Comparison of ENCODE assay signal across 2 cellular contexts in the genomic region with DNA sequence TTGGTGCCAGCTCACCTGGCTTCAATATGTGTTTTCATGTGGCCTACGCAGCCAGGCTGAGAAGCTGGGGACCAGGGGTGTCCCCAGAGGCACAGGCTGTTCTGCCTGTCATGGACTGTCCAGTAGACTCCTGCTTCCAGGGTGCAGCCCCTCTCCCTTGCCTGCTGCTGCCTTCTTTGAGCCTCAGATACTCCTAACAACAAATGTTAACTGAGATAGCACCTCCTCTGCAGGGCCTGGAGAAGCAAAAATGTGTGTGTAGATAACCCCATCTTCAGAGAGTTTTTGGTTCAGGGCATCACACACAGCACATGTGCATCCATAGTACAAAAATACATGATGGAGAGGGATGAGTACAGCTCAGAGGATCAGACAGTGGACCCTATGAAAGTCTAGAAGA.
TF ChIP-seq lines count a peak whose summit lies in the region.

No MANE protein-coding gene starts in this region.

TF ChIP-seq in IMR-90, 13 proteins besides CTCF, POLR2A, EP300 and RAD21:
- TF ChIP-seq MXI1 (IDR thresholded peaks at IDR 0.05; ENCODE audit: borderline replicate concordance, low read depth, low read length) (no peak), BHLHE40 (IDR thresholded peaks at IDR 0.05; ENCODE audit: low read depth, low read length) (no peak), MAZ (IDR thresholded peaks at IDR 0.05; ENCODE audit: borderline replicate concordance, low read depth, low read length) (no peak), CHD1 (IDR thresholded peaks at IDR 0.05; ENCODE audit: low read depth, low read length) (no peak), RCOR1 (IDR thresholded peaks at IDR 0.05; ENCODE audit: insufficient replicate concordance, low read length) (no peak), FOS (IDR thresholded peaks at IDR 0.05; ENCODE audit: low read depth, low read length) (no peak), SMC3 (IDR thresholded peaks at IDR 0.05; ENCODE audit: low read depth, low read length) (no peak), MAFK (IDR thresholded peaks at IDR 0.05; ENCODE audit: low read depth, low read length) (no peak), NFE2L2 (IDR thresholded peaks at IDR 0.05; ENCODE audit: low read depth, low read length) (no peak), CEBPB (IDR thresholded peaks at IDR 0.05; ENCODE audit: low read depth, low read length) (no peak), RFX5 (IDR thresholded peaks at IDR 0.05; ENCODE audit: low read depth, low read length) (no peak)
- TF ChIP-seq, protein P1, sequence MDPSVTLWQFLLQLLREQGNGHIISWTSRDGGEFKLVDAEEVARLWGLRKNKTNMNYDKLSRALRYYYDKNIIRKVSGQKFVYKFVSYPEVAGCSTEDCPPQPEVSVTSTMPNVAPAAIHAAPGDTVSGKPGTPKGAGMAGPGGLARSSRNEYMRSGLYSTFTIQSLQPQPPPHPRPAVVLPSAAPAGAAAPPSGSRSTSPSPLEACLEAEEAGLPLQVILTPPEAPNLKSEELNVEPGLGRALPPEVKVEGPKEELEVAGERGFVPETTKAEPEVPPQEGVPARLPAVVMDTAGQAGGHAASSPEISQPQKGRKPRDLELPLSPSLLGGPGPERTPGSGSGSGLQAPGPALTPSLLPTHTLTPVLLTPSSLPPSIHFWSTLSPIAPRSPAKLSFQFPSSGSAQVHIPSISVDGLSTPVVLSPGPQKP (IDR thresholded peaks at IDR 0.05; ENCODE audit: borderline replicate concordance, low read depth, low read length), result no peak
- TF ChIP-seq, protein P2, sequence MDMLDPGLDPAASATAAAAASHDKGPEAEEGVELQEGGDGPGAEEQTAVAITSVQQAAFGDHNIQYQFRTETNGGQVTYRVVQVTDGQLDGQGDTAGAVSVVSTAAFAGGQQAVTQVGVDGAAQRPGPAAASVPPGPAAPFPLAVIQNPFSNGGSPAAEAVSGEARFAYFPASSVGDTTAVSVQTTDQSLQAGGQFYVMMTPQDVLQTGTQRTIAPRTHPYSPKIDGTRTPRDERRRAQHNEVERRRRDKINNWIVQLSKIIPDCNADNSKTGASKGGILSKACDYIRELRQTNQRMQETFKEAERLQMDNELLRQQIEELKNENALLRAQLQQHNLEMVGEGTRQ (IDR thresholded peaks at IDR 0.05; ENCODE audit: low read depth, low read length), result no peak

TF ChIP-seq in GM12878, 131 proteins besides CTCF, POLR2A, EP300 and RAD21:
- TF ChIP-seq ZNF217 (IDR thresholded peaks at IDR 0.05) (no peak), JUNB (IDR thresholded peaks at IDR 0.05) (no peak), SPI1 (IDR thresholded peaks at IDR 0.05; ENCODE audit: borderline replicate concordance, insufficient read depth, low read depth, low read length) (no peak), ASH2L (IDR thresholded peaks at IDR 0.05; ENCODE audit: borderline replicate concordance, low read depth) (no peak), RBBP5 (conservative IDR thresholded peaks at IDR 0.05) (no peak), BMI1 (IDR thresholded peaks at IDR 0.05; ENCODE audit: borderline replicate concordance) (no peak), KAT2A (conservative IDR thresholded peaks at IDR 0.05; ENCODE audit: control insufficient read depth, low read depth, low read length) (no peak), HCFC1 (IDR thresholded peaks at IDR 0.05; ENCODE audit: low read length) (no peak), FOXM1 (IDR thresholded peaks at IDR 0.05; ENCODE audit: low read depth, low read length) (no peak)
- TF ChIP-seq, protein P3, sequence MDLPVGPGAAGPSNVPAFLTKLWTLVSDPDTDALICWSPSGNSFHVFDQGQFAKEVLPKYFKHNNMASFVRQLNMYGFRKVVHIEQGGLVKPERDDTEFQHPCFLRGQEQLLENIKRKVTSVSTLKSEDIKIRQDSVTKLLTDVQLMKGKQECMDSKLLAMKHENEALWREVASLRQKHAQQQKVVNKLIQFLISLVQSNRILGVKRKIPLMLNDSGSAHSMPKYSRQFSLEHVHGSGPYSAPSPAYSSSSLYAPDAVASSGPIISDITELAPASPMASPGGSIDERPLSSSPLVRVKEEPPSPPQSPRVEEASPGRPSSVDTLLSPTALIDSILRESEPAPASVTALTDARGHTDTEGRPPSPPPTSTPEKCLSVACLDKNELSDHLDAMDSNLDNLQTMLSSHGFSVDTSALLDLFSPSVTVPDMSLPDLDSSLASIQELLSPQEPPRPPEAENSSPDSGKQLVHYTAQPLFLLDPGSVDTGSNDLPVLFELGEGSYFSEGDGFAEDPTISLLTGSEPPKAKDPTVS (IDR thresholded peaks at IDR 0.05; ENCODE audit: low read depth, low read length), result no peak
- TF ChIP-seq, protein P2 (IDR thresholded peaks at IDR 0.05; ENCODE audit: borderline replicate concordance, low read depth, low read length), result no peak
- TF ChIP-seq, protein P4, sequence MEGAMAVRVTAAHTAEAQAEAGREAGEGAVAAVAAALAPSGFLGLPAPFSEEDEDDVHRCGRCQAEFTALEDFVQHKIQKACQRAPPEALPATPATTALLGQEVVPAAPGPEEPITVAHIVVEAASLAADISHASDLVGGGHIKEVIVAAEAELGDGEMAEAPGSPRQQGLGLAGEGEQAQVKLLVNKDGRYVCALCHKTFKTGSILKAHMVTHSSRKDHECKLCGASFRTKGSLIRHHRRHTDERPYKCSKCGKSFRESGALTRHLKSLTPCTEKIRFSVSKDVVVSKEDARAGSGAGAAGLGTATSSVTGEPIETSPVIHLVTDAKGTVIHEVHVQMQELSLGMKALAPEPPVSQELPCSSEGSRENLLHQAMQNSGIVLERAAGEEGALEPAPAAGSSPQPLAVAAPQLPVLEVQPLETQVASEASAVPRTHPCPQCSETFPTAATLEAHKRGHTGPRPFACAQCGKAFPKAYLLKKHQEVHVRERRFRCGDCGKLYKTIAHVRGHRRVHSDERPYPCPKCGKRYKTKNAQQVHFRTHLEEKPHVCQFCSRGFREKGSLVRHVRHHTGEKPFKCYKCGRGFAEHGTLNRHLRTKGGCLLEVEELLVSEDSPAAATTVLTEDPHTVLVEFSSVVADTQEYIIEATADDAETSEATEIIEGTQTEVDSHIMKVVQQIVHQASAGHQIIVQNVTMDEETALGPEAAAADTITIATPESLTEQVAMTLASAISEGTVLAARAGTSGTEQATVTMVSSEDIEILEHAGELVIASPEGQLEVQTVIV (IDR thresholded peaks at IDR 0.05; ENCODE audit: borderline replicate concordance, partially characterized antibody), result no peak
- TF ChIP-seq, protein P5, sequence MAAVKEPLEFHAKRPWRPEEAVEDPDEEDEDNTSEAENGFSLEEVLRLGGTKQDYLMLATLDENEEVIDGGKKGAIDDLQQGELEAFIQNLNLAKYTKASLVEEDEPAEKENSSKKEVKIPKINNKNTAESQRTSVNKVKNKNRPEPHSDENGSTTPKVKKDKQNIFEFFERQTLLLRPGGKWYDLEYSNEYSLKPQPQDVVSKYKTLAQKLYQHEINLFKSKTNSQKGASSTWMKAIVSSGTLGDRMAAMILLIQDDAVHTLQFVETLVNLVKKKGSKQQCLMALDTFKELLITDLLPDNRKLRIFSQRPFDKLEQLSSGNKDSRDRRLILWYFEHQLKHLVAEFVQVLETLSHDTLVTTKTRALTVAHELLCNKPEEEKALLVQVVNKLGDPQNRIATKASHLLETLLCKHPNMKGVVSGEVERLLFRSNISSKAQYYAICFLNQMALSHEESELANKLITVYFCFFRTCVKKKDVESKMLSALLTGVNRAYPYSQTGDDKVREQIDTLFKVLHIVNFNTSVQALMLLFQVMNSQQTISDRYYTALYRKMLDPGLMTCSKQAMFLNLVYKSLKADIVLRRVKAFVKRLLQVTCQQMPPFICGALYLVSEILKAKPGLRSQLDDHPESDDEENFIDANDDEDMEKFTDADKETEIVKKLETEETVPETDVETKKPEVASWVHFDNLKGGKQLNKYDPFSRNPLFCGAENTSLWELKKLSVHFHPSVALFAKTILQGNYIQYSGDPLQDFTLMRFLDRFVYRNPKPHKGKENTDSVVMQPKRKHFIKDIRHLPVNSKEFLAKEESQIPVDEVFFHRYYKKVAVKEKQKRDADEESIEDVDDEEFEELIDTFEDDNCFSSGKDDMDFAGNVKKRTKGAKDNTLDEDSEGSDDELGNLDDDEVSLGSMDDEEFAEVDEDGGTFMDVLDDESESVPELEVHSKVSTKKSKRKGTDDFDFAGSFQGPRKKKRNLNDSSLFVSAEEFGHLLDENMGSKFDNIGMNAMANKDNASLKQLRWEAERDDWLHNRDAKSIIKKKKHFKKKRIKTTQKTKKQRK (IDR thresholded peaks at IDR 0.05; ENCODE audit: low read depth, low read length), result no peak
- TF ChIP-seq, protein P6, sequence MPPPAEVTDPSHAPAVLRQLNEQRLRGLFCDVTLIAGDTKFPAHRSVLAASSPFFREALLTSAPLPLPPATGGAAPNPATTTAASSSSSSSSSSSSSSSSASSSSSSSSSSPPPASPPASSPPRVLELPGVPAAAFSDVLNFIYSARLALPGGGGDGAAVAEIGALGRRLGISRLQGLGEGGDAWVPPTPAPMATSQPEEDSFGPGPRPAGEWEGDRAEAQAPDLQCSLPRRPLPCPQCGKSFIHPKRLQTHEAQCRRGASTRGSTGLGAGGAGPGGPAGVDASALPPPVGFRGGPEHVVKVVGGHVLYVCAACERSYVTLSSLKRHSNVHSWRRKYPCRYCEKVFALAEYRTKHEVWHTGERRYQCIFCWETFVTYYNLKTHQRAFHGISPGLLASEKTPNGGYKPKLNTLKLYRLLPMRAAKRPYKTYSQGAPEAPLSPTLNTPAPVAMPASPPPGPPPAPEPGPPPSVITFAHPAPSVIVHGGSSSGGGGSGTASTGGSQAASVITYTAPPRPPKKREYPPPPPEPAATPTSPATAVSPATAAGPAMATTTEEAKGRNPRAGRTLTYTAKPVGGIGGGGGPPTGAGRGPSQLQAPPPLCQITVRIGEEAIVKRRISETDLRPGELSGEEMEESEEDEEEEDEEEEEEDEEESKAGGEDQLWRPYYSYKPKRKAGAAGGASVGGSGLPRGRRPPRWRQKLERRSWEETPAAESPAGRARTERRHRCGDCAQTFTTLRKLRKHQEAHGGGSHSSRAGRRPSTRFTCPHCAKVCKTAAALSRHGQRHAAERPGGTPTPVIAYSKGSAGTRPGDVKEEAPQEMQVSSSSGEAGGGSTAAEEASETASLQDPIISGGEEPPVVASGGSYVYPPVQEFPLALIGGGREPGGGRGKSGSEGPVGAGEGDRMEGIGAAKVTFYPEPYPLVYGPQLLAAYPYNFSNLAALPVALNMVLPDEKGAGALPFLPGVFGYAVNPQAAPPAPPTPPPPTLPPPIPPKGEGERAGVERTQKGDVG (CRISPR knock-in tag; IDR thresholded peaks at IDR 0.05), result no peak
- TF ChIP-seq, protein P7, sequence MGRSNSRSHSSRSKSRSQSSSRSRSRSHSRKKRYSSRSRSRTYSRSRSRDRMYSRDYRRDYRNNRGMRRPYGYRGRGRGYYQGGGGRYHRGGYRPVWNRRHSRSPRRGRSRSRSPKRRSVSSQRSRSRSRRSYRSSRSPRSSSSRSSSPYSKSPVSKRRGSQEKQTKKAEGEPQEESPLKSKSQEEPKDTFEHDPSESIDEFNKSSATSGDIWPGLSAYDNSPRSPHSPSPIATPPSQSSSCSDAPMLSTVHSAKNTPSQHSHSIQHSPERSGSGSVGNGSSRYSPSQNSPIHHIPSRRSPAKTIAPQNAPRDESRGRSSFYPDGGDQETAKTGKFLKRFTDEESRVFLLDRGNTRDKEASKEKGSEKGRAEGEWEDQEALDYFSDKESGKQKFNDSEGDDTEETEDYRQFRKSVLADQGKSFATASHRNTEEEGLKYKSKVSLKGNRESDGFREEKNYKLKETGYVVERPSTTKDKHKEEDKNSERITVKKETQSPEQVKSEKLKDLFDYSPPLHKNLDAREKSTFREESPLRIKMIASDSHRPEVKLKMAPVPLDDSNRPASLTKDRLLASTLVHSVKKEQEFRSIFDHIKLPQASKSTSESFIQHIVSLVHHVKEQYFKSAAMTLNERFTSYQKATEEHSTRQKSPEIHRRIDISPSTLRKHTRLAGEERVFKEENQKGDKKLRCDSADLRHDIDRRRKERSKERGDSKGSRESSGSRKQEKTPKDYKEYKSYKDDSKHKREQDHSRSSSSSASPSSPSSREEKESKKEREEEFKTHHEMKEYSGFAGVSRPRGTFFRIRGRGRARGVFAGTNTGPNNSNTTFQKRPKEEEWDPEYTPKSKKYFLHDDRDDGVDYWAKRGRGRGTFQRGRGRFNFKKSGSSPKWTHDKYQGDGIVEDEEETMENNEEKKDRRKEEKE (IDR thresholded peaks at IDR 0.05), result no peak
